Comparison of ENCODE assay signal across 15 cellular contexts in the genomic region with DNA sequence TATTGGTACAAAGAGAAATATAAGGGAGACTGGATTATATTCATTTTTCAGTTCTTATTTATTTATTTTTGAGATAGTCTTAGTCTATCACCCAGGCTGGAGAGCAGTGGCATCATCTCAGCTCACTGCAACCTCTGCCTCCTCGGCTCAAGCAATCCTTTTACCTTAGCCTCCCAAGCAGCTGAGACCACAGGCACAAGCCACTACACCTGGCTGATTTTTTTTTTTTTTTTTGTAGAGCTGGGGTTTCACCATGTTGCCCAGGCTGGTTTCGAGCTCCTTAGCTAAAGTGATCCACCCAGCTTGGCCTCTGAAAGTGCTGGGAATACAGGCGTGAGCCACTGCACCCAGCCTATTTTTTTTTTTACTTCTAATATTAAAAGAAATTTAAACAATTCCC. TPM values are rescaled to one million over a fixed set of nuclear protein-coding genes. Genes with fewer than 3 reads are reported as not detected.
DNase-seq lines count a peak whose midpoint lies in the region; ATAC-seq and TF ChIP-seq lines count a peak whose summit lies in the region.
"Had no signal": no experiment of that assay in that cellular context is flagged by ENCODE, and none has a peak within 500 bp of the region (broad histone marks: within the 10 kb centered on the region; RNA-seq: fewer than 3 reads in every experiment).

No MANE protein-coding gene starts in this region.

- peak; percentile 62 for DNase-seq in MM.1S
- DNase-seq in RPMI8226, result peak; percentile 15
- no peak for DNase-seq in hepatocyte (ENCODE audit: low spot score)
- DNase-seq in transverse colon, result no peak
- no peak for DNase-seq in left ventricle myocardium superior
- no peak for DNase-seq in NCI-H187 (lab: John Stamatoyannopoulos, UW)
- DNase-seq in WTC11 (ENCODE audit: low spot score), result no peak
- DNase-seq: ACHN; CD4-positive, CD25-positive, alpha-beta regulatory T cell; DMS79; GM23248 had no signal

- H3K27ac Mint-ChIP-seq in WTC11, result no peak overlapping the region
- H3K27ac Mint-ChIP-seq: CD4-positive, CD25-positive, alpha-beta regulatory T cell had no signal

- TF ChIP-seq EP300 in transverse colon (IDR thresholded peaks at IDR 0.05; ENCODE audit: low read depth), result no peak

- H3K4me3 Mint-ChIP-seq in WTC11, result no peak overlapping the region
- H3K4me3 Mint-ChIP-seq: CD4-positive, CD25-positive, alpha-beta regulatory T cell had no signal

- H3K9me3 ChIP-seq in MM.1S (replicated peaks; ENCODE audit: insufficient read depth, low read length) (no peaks in the 10 kb centered on the region), hepatocyte (ENCODE audit: low read depth) (no peaks in the 10 kb centered on the region), transverse colon (no peaks in the 10 kb centered on the region)
- H3K9me3 ChIP-seq: BLaER1 treated with 17β-estradiol and CSF1 and Interleukin-3, amounts not matched to agents 10 nM and 100 nM had no signal

- peaks cover 4% of the 10 kb centered on the region for H3K4me1 ChIP-seq in MM.1S (ENCODE audit: low read length)
- no peaks in the 10 kb centered on the region for H3K4me1 ChIP-seq in hepatocyte (ENCODE audit: insufficient read depth)
- peaks cover 8 to 33% (median 21%) of the 10 kb centered on the region in 4 donors for H3K4me1 ChIP-seq in transverse colon

- CTCF ChIA-PET in WTC11 (lab: Charles Lee), result interaction anchor here (0.6 to 8.9 kb wide), 8 partner anchors 9 to 131 kb away, joined by 3 to 436 read pairs (median 5); no protein-coding TSS in a partner anchor

- 93% methylated on average over 3 of the region's 3 CpGs for WGBS in hepatocyte (ENCODE audit: low lambda C conversion rate, missing lambda C conversion rate)
- 46 to 76% methylated on average over 3 of the region's 3 CpGs for WGBS in transverse colon (ENCODE audit: low coverage in 1 of 2), 2 donors

- peaks cover 2% of the 10 kb centered on the region for H3K4me1 Mint-ChIP-seq in WTC11

- no peak for TF ChIP-seq POLR2A in transverse colon (IDR thresholded peaks at IDR 0.05)

- no peak overlapping the region for H2AFZ ChIP-seq in MM.1S (ENCODE audit: low read length)
- no peak overlapping the region for H2AFZ ChIP-seq in hepatocyte
- H2AFZ ChIP-seq: GM23248 had no signal

- intact Hi-C loops in transverse colon (cut with DNase I; ENCODE audit: low total_unique reads) (loop anchor here (10.0 kb wide), 1 partner anchor 99 kb away; no protein-coding TSS in a partner anchor), left ventricle myocardium superior (cut with micrococcal nuclease) (no loop called here)

- no peak overlapping the region for H3K4me3 ChIP-seq in MM.1S (ENCODE audit: low read length)
- H3K4me3 ChIP-seq in hepatocyte, result no peak overlapping the region
- H3K4me3 ChIP-seq in transverse colon, result no peak overlapping the region
- H3K4me3 ChIP-seq: BLaER1 treated with 17β-estradiol and CSF1 and Interleukin-3, amounts not matched to agents 10 nM and 100 nM; GM12878; GM23248 had no signal

- H4K20me1 ChIP-seq in MM.1S (ENCODE audit: insufficient read depth, low read length) (no peaks in the 10 kb centered on the region), hepatocyte (ENCODE audit: insufficient read depth, poor library complexity, severe bottlenecking) (no peaks in the 10 kb centered on the region)
- H4K20me1 ChIP-seq: BLaER1 treated with 17β-estradiol and CSF1 and Interleukin-3, amounts not matched to agents 10 nM and 100 nM had no signal

- TF ChIP-seq CTCF in MM.1S (IDR thresholded peaks at IDR 0.05; ENCODE audit: low read length) (no peak), hepatocyte (IDR thresholded peaks at IDR 0.05; ENCODE audit: poor library complexity) (no peak), transverse colon (IDR thresholded peaks at IDR 0.05) (no peak), WTC11 (IDR thresholded peaks at IDR 0.05) (no peak)

- POLR2A ChIA-PET in WTC11 (lab: Charles Lee), result interaction anchor here (0.6 kb wide), 1 partner anchor 475 kb away, joined by 3 read pairs; no protein-coding TSS in a partner anchor

- no peaks in the 10 kb centered on the region; the same call in 1 of the 2 replicates for H3K27me3 Mint-ChIP-seq in WTC11 (ENCODE audit: low read depth)

- H3K36me3 Mint-ChIP-seq in WTC11, result no peaks in the 10 kb centered on the region
- H3K36me3 Mint-ChIP-seq: CD4-positive, CD25-positive, alpha-beta regulatory T cell had no signal

- in situ Hi-C loops in transverse colon (cut with MboI; ENCODE audit: low pct_ligation_motif_present in 1 of 4, low pct_unique_long_range_greater_than_20kb in 1 of 4, low sequenced_read_pairs in 3 of 4), result loop anchor here in 3 of 4 donors (10.0 to 25.0 kb wide), 3 partner anchors 99 to 441 kb away; a partner anchor contains a TSS

- H3K4me2 ChIP-seq in MM.1S (ENCODE audit: low read depth, low read length) (no peak overlapping the region), hepatocyte (no peak overlapping the region)
- H3K4me2 ChIP-seq: BLaER1 treated with 17β-estradiol and CSF1 and Interleukin-3, amounts not matched to agents 10 nM and 100 nM had no signal

- ATAC-seq in left ventricle myocardium superior, result no peak
- no peak for ATAC-seq in WTC11
- ATAC-seq: GM12878, HCT116 had no signal

- H3K9ac ChIP-seq in MM.1S (ENCODE audit: low read length), result no peak overlapping the region
- H3K9ac ChIP-seq: BLaER1 treated with 17β-estradiol and CSF1 and Interleukin-3, amounts not matched to agents 10 nM and 100 nM; GM23248 had no signal

- H3K27ac ChIP-seq in MM.1S (ENCODE audit: low read length) (no peak overlapping the region), hepatocyte (peak overlapping the region; percentile 23), transverse colon (peak overlapping the region; percentile 75 to 84 (median 79))
- H3K27ac ChIP-seq: BLaER1 treated with 17β-estradiol and CSF1 and Interleukin-3, amounts not matched to agents 10 nM and 100 nM; GM23248; HL-60 had no signal

- H3K36me3 ChIP-seq in MM.1S (replicated peaks; ENCODE audit: insufficient read depth, low read length) (no peaks in the 10 kb centered on the region), hepatocyte (replicated peaks; ENCODE audit: insufficient read depth, low read depth) (no peaks in the 10 kb centered on the region), transverse colon (no peaks in the 10 kb centered on the region)
- H3K36me3 ChIP-seq: BLaER1 treated with 17β-estradiol and CSF1 and Interleukin-3, amounts not matched to agents 10 nM and 100 nM had no signal

- H3K9me2 ChIP-seq in MM.1S (replicated peaks; ENCODE audit: insufficient read depth, low read length) (no peaks in the 10 kb centered on the region), hepatocyte (replicated peaks; ENCODE audit: insufficient read depth) (no peaks in the 10 kb centered on the region)

- no peaks in the 10 kb centered on the region for H3F3A ChIP-seq in MM.1S (ENCODE audit: insufficient read depth, low read length)

- no peaks in the 10 kb centered on the region for H3K79me2 ChIP-seq in MM.1S (ENCODE audit: low read length)
- no peaks in the 10 kb centered on the region for H3K79me2 ChIP-seq in hepatocyte

- no peaks in the 10 kb centered on the region for H3K27me3 ChIP-seq in MM.1S (replicated peaks; ENCODE audit: insufficient read depth, low read length)
- H3K27me3 ChIP-seq in hepatocyte, result no peaks in the 10 kb centered on the region
- H3K27me3 ChIP-seq in transverse colon, result no peaks in the 10 kb centered on the region
- H3K27me3 ChIP-seq: BLaER1 treated with 17β-estradiol and CSF1 and Interleukin-3, amounts not matched to agents 10 nM and 100 nM had no signal

- no peaks in the 10 kb centered on the region for H3K9me3 Mint-ChIP-seq in WTC11

TF ChIP-seq in WTC11, 78 proteins besides CTCF, POLR2A, EP300 and RAD21 (continues in another document):
- TF ChIP-seq, protein P1, sequence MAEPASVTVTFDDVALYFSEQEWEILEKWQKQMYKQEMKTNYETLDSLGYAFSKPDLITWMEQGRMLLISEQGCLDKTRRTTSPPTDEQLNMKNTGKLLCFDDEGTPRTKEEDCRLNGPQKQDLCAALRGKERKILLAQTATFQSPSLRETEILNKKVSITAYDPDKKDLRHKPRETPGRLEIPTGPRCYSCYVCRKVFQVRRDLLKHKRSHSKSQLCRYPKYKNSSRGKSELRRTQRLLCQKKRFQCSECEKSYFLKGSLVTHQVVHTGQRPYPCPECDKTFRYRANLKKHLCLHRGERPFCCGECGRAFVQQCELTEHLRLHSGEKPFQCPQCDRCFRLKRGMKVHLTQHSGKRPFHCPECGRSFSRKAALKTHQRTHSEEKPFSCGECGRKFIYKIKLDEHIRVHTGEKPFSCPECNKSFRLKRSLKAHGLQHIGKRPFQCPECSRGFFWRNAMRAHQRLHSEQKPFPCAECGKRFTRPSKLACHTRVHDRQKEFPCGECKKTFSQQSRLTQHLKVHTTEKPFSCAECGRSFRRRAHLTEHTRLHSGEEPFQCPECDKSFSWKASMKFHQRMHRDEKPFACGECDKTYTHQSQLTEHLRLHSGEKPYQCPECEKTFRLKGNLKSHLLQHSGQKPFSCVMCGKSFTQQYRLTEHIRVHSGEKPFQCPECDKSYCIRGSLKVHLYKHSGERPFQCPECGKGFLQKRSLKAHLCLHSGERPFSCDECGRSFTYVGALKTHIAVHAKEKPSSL (CRISPR knock-in tag; conservative IDR thresholded peaks at IDR 0.05), result no peak
- TF ChIP-seq, protein P2, sequence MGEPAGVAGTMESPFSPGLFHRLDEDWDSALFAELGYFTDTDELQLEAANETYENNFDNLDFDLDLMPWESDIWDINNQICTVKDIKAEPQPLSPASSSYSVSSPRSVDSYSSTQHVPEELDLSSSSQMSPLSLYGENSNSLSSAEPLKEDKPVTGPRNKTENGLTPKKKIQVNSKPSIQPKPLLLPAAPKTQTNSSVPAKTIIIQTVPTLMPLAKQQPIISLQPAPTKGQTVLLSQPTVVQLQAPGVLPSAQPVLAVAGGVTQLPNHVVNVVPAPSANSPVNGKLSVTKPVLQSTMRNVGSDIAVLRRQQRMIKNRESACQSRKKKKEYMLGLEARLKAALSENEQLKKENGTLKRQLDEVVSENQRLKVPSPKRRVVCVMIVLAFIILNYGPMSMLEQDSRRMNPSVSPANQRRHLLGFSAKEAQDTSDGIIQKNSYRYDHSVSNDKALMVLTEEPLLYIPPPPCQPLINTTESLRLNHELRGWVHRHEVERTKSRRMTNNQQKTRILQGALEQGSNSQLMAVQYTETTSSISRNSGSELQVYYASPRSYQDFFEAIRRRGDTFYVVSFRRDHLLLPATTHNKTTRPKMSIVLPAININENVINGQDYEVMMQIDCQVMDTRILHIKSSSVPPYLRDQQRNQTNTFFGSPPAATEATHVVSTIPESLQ (CRISPR knock-in tag; IDR thresholded peaks at IDR 0.05), result no peak
- no peak for TF ChIP-seq JUN (CRISPR knock-in tag; IDR thresholded peaks at IDR 0.05)
- TF ChIP-seq, protein P3, sequence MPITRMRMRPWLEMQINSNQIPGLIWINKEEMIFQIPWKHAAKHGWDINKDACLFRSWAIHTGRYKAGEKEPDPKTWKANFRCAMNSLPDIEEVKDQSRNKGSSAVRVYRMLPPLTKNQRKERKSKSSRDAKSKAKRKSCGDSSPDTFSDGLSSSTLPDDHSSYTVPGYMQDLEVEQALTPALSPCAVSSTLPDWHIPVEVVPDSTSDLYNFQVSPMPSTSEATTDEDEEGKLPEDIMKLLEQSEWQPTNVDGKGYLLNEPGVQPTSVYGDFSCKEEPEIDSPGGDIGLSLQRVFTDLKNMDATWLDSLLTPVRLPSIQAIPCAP (CRISPR knock-in tag; IDR thresholded peaks at IDR 0.05), result no peak

RNA-seq across cellular contexts. Expression of a gene that starts 40.1 kb away (rescaled TPM):
- total RNA-seq in hepatocyte, result 40.8 and 44.2 TPM in 2 replicates
- 38.0 and 46.7 TPM in 2 replicates for polyA plus RNA-seq in hepatocyte
- total RNA-seq in transverse colon, result 100 to 1,000 TPM in 3 of 4 donors, 10 to 100 TPM in 1; 72.9 to 419 (median 158) TPM
- 68.0 TPM for total RNA-seq in left ventricle myocardium superior
- 153 to 211 TPM (median 161 TPM) in 3 replicates for total RNA-seq in WTC11 (2021)

Comparison
In these comparisons a context has a peak if more than half of its experiments do, and no peak if none do; other contexts are left out.
1. DNase-seq: peak in MM.1S (single experiment) and RPMI8226 (single experiment); none in hepatocyte (single experiment), transverse colon (single experiment), left ventricle myocardium superior (single experiment), NCI-H187 (0 of 2) and WTC11 (single experiment).